8 cellular contexts compared by ENCODE assay signal in the genomic region with DNA sequence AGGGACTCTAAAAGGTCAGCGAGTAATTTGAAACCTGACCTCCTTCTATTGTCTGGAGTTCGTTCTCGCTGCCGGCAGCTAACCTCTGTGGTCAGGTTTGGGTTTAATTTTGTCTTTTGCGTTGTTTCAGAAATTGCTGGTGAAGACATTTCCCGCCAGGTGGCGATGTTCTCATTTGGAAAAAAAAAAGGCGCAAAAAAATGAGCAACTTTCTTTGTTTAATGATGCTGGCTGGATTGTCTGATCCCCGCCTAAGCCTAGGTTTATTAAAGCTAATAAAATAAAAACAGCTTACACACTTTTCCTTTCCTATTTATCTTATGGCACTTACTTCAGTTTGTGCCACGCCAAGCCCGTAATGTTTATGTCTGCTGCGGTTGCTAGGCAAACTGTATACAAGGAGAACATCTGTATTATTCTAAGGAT.
DNase-seq lines count a peak whose midpoint lies in the region; ATAC-seq and TF ChIP-seq lines count a peak whose summit lies in the region.

No MANE protein-coding gene starts in this region.

- no peaks in the 10 kb centered on the region for H3K27me3 ChIP-seq in SU-DHL-6 (ENCODE audit: low read length)

- H3K9me2 ChIP-seq in SU-DHL-6 (replicated peaks; ENCODE audit: insufficient read depth, low read length) = no peaks in the 10 kb centered on the region

- no peaks in the 10 kb centered on the region for H3F3A ChIP-seq in SU-DHL-6 (ENCODE audit: insufficient read depth)

- no peaks in the 10 kb centered on the region for H4K20me1 ChIP-seq in SU-DHL-6 (ENCODE audit: low read depth, low read length)

- TF ChIP-seq CTCF in SU-DHL-6 (IDR thresholded peaks at IDR 0.05; ENCODE audit: insufficient read depth, low read length, poor library complexity, severe bottlenecking) = peak; percentile 66
- TF ChIP-seq CTCF in fibroblast of the aortic adventitia (IDR thresholded peaks at IDR 0.05; ENCODE audit: insufficient read depth, low read length) = peak; percentile 72
- peak; percentile 70 for TF ChIP-seq CTCF in retinal pigment epithelial cell (conservative IDR thresholded peaks at IDR 0.05; ENCODE audit: low read depth, low read length)

- no peaks in the 10 kb centered on the region for H3K36me3 ChIP-seq in SU-DHL-6 (ENCODE audit: low read length)

- DNase-seq in SIG-M5 treated with dmso at 0.1 percent for 504 hours (lab: John Stamatoyannopoulos, UW; ENCODE audit: unreplicated experiment) (peak; percentile 85), SIG-M5 (lab: John Stamatoyannopoulos, UW) (no peak), HuH-7.5 (ENCODE audit: low spot score) (peak; percentile 48), fibroblast of the aortic adventitia (ENCODE audit: low read depth) (peak; percentile 57), retinal pigment epithelial cell (ENCODE audit: low read depth) (peak; percentile 3), mesenteric fat pad (ENCODE audit: low spot score) (no peak)

- no peak overlapping the region for H3K4me2 ChIP-seq in SU-DHL-6 (ENCODE audit: low read depth, low read length, poor library complexity, severe bottlenecking)

- no peak for ATAC-seq in HG03175 (IDR thresholded peaks at IDR 0.05; ENCODE audit: unreplicated experiment)

- no peaks in the 10 kb centered on the region for H3K79me2 ChIP-seq in SU-DHL-6 (ENCODE audit: insufficient read depth, low read length)

- H3K9ac ChIP-seq in SU-DHL-6 (ENCODE audit: low read length) = no peak overlapping the region

- H3K4me3 ChIP-seq in SU-DHL-6 (ENCODE audit: insufficient read depth, low read length, poor library complexity, severe bottlenecking) (no peak overlapping the region), fibroblast of the aortic adventitia (ENCODE audit: low read depth, low read length) (no peak overlapping the region), retinal pigment epithelial cell (ENCODE audit: low read length) (no peak overlapping the region)

- H3K9me3 ChIP-seq in SU-DHL-6 (ENCODE audit: insufficient read depth, low read length) = no peaks in the 10 kb centered on the region

- no peak overlapping the region for H2AFZ ChIP-seq in SU-DHL-6 (ENCODE audit: low read depth, low read length, severe bottlenecking)

- H3K27ac ChIP-seq in SU-DHL-6 (ENCODE audit: low read depth, low read length) = no peak overlapping the region

Comparison
In these comparisons a context has a peak if more than half of its experiments do, and no peak if none do; other contexts are left out.
1. DNase-seq: peak in SIG-M5 treated with dmso at 0.1 percent for 504 hours (single experiment), HuH-7.5 (single experiment), fibroblast of the aortic adventitia (single experiment) and retinal pigment epithelial cell (single experiment); none in SIG-M5 (single experiment) and mesenteric fat pad (single experiment).
2. Peak in every context shown above with its lines, with median percentiles within 50 percentile points of each other: CTCF ChIP-seq.